Comparison of ENCODE assay signal across 26 cellular contexts in genomic region chr3:115018694-115019093, GRCh38.
"Had no signal": no experiment of that assay in that cellular context is flagged by ENCODE, and none has a peak within 500 bp of the region (broad histone marks: within the 10 kb centered on the region; RNA-seq: fewer than 3 reads in every experiment).

No MANE protein-coding gene starts in this region.

- H3K4me3 ChIP-seq: SK-N-MC had no signal

- H3K9ac ChIP-seq: KMS-11 had no signal

- H3K4me2 ChIP-seq: KMS-11 had no signal

- H3K27ac ChIP-seq: KMS-11, SK-N-MC had no signal

- DNase-seq: activated CD4-positive, alpha-beta memory T cell treated with anti-CD3 and anti-CD28 coated beads for 36 hours; activated CD4-positive, alpha-beta T cell treated with anti-CD3 and anti-CD28 coated beads, Interleukin-2, amount 10 ng/mL, durations not matched to agents 7 days and 5 days; activated CD4-positive, CD25-positive, alpha-beta regulatory T cell; activated gamma-delta T cell; activated naive CD4-positive, alpha-beta T cell treated with anti-CD3 and anti-CD28 coated beads for 36 hours; activated T-cell treated with anti-CD3 and anti-CD28 coated beads for 4 hours; activated T-cell treated with anti-CD3 and anti-CD28 coated beads, Interleukin-2, amount 50 U/mL, for 48 hours; anterior cingulate cortex; MV-4-11; NCI-H1092 treated with DMSO at 0.1 percent for 48 hours; NCI-H1417 treated with DMSO at 0.1 percent for 48 hours; NCI-H1694; NCI-H2029 treated with DMSO at 0.1 percent for 48 hours; NCI-H345; NCI-H510A; NCI-H526 treated with DMSO at 0.1 percent for 48 hours; NCI-H82; RPMI8226; T-cell; T-helper 2 cell; T1000 had no signal

- ATAC-seq: activated T-helper 17 cell treated with anti-CD3 and anti-CD28 coated beads, Interleukin-2, amount 50 U/mL, for 72 hours; Panc1; Right ventricle myocardium inferior; T-cell had no signal
